Comparison of ENCODE assay signal across 1 cellular context in genomic region chr5:107395632-107396350, GRCh38.
TF ChIP-seq lines count a peak whose summit lies in the region.

No MANE protein-coding gene starts in this region.

TF ChIP-seq in A549, 52 proteins besides CTCF, POLR2A, EP300 and RAD21 (continued from another document):
- no peak for TF ChIP-seq HES2 (IDR thresholded peaks at IDR 0.05)
- TF ChIP-seq ZNF302 (CRISPR knock-in tag; IDR thresholded peaks at IDR 0.05) = no peak
- no peak for TF ChIP-seq ZC3H11A (IDR thresholded peaks at IDR 0.05)
- no peak for TF ChIP-seq TP53 (CRISPR knock-in tag; IDR thresholded peaks at IDR 0.05)
